Comparison of ENCODE assay signal across 1 cellular context in the genomic region with DNA sequence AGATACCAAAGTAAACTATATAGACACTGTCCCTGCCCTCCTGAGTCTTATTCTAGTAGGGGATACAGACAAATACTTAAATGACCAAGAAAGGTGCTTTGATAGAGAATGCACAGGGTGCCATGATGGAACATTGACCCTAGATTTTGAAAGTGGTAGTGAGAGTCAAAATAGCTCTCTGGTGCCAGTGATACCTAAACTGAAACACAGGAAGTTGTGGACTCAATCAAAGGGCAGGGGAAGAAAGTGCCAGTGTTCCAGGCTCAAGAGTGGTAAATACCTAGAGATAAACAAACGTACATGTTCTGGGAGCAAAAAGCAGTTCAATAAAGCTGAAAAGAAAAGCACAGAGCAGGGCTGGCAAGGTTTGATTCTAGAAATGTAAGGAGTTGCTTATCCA.
TF ChIP-seq lines count a peak whose summit lies in the region.

No MANE protein-coding gene starts in this region.

TF ChIP-seq in GM23338, 12 proteins besides CTCF, POLR2A, EP300 and RAD21 (continued from another document):
- TF ChIP-seq, protein P1, sequence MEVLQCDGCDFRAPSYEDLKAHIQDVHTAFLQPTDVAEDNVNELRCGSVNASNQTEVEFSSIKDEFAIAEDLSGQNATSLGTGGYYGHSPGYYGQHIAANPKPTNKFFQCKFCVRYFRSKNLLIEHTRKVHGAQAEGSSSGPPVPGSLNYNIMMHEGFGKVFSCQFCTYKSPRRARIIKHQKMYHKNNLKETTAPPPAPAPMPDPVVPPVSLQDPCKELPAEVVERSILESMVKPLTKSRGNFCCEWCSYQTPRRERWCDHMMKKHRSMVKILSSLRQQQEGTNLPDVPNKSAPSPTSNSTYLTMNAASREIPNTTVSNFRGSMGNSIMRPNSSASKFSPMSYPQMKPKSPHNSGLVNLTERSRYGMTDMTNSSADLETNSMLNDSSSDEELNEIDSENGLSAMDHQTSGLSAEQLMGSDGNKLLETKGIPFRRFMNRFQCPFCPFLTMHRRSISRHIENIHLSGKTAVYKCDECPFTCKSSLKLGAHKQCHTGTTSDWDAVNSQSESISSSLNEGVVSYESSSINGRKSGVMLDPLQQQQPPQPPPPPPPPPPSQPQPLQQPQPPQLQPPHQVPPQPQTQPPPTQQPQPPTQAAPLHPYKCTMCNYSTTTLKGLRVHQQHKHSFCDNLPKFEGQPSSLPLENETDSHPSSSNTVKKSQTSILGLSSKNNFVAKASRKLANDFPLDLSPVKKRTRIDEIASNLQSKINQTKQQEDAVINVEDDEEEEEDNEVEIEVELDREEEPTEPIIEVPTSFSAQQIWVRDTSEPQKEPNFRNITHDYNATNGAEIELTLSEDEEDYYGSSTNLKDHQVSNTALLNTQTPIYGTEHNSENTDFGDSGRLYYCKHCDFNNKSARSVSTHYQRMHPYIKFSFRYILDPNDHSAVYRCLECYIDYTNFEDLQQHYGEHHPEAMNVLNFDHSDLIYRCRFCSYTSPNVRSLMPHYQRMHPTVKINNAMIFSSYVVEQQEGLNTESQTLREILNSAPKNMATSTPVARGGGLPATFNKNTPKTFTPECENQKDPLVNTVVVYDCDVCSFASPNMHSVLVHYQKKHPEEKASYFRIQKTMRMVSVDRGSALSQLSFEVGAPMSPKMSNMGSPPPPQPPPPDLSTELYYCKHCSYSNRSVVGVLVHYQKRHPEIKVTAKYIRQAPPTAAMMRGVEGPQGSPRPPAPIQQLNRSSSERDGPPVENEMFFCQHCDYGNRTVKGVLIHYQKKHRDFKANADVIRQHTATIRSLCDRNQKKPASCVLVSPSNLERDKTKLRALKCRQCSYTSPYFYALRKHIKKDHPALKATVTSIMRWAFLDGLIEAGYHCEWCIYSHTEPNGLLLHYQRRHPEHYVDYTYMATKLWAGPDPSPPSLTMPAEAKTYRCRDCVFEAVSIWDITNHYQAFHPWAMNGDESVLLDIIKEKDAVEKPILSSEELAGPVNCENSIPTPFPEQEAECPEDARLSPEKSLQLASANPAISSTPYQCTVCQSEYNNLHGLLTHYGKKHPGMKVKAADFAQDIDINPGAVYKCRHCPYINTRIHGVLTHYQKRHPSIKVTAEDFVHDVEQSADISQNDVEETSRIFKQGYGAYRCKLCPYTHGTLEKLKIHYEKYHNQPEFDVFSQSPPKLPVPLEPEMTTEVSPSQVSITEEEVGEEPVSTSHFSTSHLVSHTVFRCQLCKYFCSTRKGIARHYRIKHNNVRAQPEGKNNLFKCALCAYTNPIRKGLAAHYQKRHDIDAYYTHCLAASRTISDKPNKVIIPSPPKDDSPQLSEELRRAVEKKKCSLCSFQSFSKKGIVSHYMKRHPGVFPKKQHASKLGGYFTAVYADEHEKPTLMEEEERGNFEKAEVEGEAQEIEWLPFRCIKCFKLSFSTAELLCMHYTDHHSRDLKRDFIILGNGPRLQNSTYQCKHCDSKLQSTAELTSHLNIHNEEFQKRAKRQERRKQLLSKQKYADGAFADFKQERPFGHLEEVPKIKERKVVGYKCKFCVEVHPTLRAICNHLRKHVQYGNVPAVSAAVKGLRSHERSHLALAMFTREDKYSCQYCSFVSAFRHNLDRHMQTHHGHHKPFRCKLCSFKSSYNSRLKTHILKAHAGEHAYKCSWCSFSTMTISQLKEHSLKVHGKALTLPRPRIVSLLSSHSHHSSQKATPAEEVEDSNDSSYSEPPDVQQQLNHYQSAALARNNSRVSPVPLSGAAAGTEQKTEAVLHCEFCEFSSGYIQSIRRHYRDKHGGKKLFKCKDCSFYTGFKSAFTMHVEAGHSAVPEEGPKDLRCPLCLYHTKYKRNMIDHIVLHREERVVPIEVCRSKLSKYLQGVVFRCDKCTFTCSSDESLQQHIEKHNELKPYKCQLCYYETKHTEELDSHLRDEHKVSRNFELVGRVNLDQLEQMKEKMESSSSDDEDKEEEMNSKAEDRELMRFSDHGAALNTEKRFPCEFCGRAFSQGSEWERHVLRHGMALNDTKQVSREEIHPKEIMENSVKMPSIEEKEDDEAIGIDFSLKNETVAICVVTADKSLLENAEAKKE (CRISPR knock-in tag; IDR thresholded peaks at IDR 0.05): no peak
